ENCODE assay signal across 1 cellular context in the genomic region with DNA sequence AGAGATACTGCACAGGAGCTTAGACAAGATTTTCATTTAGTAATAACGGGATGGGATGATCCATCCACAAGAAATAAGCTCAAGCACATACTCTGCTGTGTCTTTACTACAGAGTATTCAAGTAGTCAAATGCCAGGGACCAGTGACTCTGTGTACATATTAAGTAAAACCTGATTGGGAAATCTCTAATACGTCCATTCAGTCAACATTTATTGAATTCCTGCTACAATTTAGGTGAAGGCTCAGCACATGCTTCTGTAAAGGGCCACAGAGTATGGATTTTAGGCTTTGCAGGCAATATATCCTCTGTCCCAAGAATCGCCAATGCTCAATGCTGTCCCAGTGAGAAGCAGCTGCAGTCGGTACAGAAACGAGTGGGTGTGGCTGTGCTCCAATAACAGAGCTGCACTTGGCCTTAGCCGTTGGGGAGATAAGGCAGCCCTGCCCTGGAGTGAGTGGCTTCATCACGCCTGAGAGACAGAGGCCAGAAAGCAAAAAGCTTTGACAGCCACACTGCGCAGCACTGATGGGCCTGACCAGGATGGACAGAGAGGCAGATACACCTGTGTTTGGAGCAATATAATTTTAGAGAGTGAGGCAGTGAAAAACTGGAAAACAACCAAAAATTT.
TF ChIP-seq lines count a peak whose summit lies in the region.

No MANE protein-coding gene starts in this region.

TF ChIP-seq in K562, 482 proteins besides CTCF, POLR2A, EP300 and RAD21 (continued from another document):
- TF ChIP-seq, protein P1, sequence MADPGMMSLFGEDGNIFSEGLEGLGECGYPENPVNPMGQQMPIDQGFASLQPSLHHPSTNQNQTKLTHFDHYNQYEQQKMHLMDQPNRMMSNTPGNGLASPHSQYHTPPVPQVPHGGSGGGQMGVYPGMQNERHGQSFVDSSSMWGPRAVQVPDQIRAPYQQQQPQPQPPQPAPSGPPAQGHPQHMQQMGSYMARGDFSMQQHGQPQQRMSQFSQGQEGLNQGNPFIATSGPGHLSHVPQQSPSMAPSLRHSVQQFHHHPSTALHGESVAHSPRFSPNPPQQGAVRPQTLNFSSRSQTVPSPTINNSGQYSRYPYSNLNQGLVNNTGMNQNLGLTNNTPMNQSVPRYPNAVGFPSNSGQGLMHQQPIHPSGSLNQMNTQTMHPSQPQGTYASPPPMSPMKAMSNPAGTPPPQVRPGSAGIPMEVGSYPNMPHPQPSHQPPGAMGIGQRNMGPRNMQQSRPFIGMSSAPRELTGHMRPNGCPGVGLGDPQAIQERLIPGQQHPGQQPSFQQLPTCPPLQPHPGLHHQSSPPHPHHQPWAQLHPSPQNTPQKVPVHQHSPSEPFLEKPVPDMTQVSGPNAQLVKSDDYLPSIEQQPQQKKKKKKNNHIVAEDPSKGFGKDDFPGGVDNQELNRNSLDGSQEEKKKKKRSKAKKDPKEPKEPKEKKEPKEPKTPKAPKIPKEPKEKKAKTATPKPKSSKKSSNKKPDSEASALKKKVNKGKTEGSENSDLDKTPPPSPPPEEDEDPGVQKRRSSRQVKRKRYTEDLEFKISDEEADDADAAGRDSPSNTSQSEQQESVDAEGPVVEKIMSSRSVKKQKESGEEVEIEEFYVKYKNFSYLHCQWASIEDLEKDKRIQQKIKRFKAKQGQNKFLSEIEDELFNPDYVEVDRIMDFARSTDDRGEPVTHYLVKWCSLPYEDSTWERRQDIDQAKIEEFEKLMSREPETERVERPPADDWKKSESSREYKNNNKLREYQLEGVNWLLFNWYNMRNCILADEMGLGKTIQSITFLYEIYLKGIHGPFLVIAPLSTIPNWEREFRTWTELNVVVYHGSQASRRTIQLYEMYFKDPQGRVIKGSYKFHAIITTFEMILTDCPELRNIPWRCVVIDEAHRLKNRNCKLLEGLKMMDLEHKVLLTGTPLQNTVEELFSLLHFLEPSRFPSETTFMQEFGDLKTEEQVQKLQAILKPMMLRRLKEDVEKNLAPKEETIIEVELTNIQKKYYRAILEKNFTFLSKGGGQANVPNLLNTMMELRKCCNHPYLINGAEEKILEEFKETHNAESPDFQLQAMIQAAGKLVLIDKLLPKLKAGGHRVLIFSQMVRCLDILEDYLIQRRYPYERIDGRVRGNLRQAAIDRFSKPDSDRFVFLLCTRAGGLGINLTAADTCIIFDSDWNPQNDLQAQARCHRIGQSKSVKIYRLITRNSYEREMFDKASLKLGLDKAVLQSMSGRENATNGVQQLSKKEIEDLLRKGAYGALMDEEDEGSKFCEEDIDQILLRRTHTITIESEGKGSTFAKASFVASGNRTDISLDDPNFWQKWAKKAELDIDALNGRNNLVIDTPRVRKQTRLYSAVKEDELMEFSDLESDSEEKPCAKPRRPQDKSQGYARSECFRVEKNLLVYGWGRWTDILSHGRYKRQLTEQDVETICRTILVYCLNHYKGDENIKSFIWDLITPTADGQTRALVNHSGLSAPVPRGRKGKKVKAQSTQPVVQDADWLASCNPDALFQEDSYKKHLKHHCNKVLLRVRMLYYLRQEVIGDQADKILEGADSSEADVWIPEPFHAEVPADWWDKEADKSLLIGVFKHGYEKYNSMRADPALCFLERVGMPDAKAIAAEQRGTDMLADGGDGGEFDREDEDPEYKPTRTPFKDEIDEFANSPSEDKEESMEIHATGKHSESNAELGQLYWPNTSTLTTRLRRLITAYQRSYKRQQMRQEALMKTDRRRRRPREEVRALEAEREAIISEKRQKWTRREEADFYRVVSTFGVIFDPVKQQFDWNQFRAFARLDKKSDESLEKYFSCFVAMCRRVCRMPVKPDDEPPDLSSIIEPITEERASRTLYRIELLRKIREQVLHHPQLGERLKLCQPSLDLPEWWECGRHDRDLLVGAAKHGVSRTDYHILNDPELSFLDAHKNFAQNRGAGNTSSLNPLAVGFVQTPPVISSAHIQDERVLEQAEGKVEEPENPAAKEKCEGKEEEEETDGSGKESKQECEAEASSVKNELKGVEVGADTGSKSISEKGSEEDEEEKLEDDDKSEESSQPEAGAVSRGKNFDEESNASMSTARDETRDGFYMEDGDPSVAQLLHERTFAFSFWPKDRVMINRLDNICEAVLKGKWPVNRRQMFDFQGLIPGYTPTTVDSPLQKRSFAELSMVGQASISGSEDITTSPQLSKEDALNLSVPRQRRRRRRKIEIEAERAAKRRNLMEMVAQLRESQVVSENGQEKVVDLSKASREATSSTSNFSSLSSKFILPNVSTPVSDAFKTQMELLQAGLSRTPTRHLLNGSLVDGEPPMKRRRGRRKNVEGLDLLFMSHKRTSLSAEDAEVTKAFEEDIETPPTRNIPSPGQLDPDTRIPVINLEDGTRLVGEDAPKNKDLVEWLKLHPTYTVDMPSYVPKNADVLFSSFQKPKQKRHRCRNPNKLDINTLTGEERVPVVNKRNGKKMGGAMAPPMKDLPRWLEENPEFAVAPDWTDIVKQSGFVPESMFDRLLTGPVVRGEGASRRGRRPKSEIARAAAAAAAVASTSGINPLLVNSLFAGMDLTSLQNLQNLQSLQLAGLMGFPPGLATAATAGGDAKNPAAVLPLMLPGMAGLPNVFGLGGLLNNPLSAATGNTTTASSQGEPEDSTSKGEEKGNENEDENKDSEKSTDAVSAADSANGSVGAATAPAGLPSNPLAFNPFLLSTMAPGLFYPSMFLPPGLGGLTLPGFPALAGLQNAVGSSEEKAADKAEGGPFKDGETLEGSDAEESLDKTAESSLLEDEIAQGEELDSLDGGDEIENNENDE (IDR thresholded peaks at IDR 0.05; ENCODE audit: low read depth, low read length) = no peak
- TF ChIP-seq KLF13 (tag; IDR thresholded peaks at IDR 0.05; ENCODE audit: borderline replicate concordance, low read depth) (peak; percentile 66; the same call in 1 of the 2 replicates), MYBL2 (IDR thresholded peaks at IDR 0.05; ENCODE audit: low read depth) (peak; percentile 64), MYBL2 (CRISPR knock-in tag; IDR thresholded peaks at IDR 0.05; ENCODE audit: borderline replicate concordance) (no peak), NRF1 (conservative IDR thresholded peaks at IDR 0.05 in 1 of 2, IDR thresholded peaks at IDR 0.05 in 1 of 2) (peak; percentile 35 to 43; a peak in 2 of 4 replicates), FOSL1 (tag; conservative IDR thresholded peaks at IDR 0.05) (no peak), JUND (IDR thresholded peaks at IDR 0.05; ENCODE audit: borderline replicate concordance, low read depth, low read length) (0 out of 2 replicates have a peak, but pooled peaks have one; percentile 24), JUND (tag; IDR thresholded peaks at IDR 0.05; ENCODE audit: borderline replicate concordance, low read depth, low read length) (no peak; the same call in 2 of the 3 replicates), NCOA4 (IDR thresholded peaks at IDR 0.05; ENCODE audit: partially characterized antibody) (no peak), NR2C2 (CRISPR knock-in tag; IDR thresholded peaks at IDR 0.05) (no peak), NR2C2 (tag; IDR thresholded peaks at IDR 0.05) (no peak), TEAD4 (IDR thresholded peaks at IDR 0.05; ENCODE audit: low read length) (no peak), TEAD4 (CRISPR knock-in tag; IDR thresholded peaks at IDR 0.05; ENCODE audit: borderline replicate concordance) (no peak), NFATC3 (IDR thresholded peaks at IDR 0.05) (no peak), EP400 (IDR thresholded peaks at IDR 0.05) (no peak), CBFA2T3 (IDR thresholded peaks at IDR 0.05) (0 out of 2 replicates have a peak, but pooled peaks have one; percentile 24)
- TF ChIP-seq, protein P2, sequence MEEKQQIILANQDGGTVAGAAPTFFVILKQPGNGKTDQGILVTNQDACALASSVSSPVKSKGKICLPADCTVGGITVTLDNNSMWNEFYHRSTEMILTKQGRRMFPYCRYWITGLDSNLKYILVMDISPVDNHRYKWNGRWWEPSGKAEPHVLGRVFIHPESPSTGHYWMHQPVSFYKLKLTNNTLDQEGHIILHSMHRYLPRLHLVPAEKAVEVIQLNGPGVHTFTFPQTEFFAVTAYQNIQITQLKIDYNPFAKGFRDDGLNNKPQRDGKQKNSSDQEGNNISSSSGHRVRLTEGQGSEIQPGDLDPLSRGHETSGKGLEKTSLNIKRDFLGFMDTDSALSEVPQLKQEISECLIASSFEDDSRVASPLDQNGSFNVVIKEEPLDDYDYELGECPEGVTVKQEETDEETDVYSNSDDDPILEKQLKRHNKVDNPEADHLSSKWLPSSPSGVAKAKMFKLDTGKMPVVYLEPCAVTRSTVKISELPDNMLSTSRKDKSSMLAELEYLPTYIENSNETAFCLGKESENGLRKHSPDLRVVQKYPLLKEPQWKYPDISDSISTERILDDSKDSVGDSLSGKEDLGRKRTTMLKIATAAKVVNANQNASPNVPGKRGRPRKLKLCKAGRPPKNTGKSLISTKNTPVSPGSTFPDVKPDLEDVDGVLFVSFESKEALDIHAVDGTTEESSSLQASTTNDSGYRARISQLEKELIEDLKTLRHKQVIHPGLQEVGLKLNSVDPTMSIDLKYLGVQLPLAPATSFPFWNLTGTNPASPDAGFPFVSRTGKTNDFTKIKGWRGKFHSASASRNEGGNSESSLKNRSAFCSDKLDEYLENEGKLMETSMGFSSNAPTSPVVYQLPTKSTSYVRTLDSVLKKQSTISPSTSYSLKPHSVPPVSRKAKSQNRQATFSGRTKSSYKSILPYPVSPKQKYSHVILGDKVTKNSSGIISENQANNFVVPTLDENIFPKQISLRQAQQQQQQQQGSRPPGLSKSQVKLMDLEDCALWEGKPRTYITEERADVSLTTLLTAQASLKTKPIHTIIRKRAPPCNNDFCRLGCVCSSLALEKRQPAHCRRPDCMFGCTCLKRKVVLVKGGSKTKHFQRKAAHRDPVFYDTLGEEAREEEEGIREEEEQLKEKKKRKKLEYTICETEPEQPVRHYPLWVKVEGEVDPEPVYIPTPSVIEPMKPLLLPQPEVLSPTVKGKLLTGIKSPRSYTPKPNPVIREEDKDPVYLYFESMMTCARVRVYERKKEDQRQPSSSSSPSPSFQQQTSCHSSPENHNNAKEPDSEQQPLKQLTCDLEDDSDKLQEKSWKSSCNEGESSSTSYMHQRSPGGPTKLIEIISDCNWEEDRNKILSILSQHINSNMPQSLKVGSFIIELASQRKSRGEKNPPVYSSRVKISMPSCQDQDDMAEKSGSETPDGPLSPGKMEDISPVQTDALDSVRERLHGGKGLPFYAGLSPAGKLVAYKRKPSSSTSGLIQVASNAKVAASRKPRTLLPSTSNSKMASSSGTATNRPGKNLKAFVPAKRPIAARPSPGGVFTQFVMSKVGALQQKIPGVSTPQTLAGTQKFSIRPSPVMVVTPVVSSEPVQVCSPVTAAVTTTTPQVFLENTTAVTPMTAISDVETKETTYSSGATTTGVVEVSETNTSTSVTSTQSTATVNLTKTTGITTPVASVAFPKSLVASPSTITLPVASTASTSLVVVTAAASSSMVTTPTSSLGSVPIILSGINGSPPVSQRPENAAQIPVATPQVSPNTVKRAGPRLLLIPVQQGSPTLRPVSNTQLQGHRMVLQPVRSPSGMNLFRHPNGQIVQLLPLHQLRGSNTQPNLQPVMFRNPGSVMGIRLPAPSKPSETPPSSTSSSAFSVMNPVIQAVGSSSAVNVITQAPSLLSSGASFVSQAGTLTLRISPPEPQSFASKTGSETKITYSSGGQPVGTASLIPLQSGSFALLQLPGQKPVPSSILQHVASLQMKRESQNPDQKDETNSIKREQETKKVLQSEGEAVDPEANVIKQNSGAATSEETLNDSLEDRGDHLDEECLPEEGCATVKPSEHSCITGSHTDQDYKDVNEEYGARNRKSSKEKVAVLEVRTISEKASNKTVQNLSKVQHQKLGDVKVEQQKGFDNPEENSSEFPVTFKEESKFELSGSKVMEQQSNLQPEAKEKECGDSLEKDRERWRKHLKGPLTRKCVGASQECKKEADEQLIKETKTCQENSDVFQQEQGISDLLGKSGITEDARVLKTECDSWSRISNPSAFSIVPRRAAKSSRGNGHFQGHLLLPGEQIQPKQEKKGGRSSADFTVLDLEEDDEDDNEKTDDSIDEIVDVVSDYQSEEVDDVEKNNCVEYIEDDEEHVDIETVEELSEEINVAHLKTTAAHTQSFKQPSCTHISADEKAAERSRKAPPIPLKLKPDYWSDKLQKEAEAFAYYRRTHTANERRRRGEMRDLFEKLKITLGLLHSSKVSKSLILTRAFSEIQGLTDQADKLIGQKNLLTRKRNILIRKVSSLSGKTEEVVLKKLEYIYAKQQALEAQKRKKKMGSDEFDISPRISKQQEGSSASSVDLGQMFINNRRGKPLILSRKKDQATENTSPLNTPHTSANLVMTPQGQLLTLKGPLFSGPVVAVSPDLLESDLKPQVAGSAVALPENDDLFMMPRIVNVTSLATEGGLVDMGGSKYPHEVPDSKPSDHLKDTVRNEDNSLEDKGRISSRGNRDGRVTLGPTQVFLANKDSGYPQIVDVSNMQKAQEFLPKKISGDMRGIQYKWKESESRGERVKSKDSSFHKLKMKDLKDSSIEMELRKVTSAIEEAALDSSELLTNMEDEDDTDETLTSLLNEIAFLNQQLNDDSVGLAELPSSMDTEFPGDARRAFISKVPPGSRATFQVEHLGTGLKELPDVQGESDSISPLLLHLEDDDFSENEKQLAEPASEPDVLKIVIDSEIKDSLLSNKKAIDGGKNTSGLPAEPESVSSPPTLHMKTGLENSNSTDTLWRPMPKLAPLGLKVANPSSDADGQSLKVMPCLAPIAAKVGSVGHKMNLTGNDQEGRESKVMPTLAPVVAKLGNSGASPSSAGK (IDR thresholded peaks at IDR 0.05) = 0 out of 2 replicates have a peak, but pooled peaks have one; percentile 10
- TF ChIP-seq, protein P3, sequence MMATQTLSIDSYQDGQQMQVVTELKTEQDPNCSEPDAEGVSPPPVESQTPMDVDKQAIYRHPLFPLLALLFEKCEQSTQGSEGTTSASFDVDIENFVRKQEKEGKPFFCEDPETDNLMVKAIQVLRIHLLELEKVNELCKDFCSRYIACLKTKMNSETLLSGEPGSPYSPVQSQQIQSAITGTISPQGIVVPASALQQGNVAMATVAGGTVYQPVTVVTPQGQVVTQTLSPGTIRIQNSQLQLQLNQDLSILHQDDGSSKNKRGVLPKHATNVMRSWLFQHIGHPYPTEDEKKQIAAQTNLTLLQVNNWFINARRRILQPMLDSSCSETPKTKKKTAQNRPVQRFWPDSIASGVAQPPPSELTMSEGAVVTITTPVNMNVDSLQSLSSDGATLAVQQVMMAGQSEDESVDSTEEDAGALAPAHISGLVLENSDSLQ (IDR thresholded peaks at IDR 0.05) = peak; percentile 56
